25 cellular contexts compared by ENCODE assay signal in the genomic region with DNA sequence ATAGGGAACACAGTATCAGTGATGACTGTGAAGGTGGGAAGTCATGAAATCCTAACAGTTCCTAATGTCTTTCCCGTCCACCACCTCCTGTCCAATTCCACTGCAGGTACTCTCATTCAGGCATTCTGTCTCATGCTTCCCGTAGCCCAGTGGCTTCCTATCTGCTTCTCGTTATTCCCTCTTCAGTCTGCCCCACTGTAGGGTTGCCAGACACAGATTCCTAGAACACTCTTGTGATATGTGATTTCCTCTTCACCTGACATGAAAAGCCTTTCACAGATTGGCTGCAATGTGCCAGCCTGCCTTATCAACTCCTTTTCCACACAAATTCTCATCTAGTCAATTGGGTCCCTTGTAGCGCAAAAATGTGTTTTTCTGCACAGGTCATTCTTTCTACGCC.
"Had no signal": no experiment of that assay in that cellular context is flagged by ENCODE, and none has a peak within 500 bp of the region (broad histone marks: within the 10 kb centered on the region; RNA-seq: fewer than 3 reads in every experiment).

No MANE protein-coding gene starts in this region.

- H3K4me3 ChIP-seq: Peyer's patch had no signal

- H3K9ac ChIP-seq: KMS-11 had no signal

- H3K9me3 Mint-ChIP-seq: activated B cell treated with CpG ODN at 0.5 μM for 24 hours; activated CD4-positive, alpha-beta T cell treated with anti-CD3 and anti-CD28 coated beads, Interleukin-2, amount 10 ng/mL, durations not matched to agents 24 days and 14 days; activated naive CD4-positive, alpha-beta T cell treated with anti-CD3 and anti-CD28 coated beads, Interleukin-2, amount 10 ng/mL, durations not matched to agents 7 days and 5 days; activated naive CD8-positive, alpha-beta T cell treated with anti-CD3 and anti-CD28 coated beads for 36 hours; activated T-cell treated with anti-CD3 and anti-CD28 coated beads, Interleukin-2, amount 50 U/mL, for 4 hours; activated T-helper 2 cell treated with anti-CD3 and anti-CD28 coated beads, Interferon-gamma antibody, Interleukin-2, Interleukin-4, amounts not matched to agents 10 μg/mL and 5 μg/mL and 100 μg/mL, durations not matched to agents 14 hours and 24 hours and 36 hours had no signal

- H3K27ac Mint-ChIP-seq: activated B cell treated with CpG ODN at 0.5 μM for 24 hours; activated CD4-positive, alpha-beta T cell treated with anti-CD3 and anti-CD28 coated beads, Interleukin-2, amount 10 ng/mL, durations not matched to agents 24 days and 14 days; activated CD8-positive, alpha-beta memory T cell treated with anti-CD3 and anti-CD28 coated beads, Interleukin-2, amount 10 ng/mL, durations not matched to agents 7 days and 5 days; activated naive CD4-positive, alpha-beta T cell treated with anti-CD3 and anti-CD28 coated beads, Interleukin-2, amount 10 ng/mL, durations not matched to agents 7 days and 5 days; activated naive CD8-positive, alpha-beta T cell treated with anti-CD3 and anti-CD28 coated beads for 36 hours; activated T-helper 2 cell treated with anti-CD3 and anti-CD28 coated beads, Interferon-gamma antibody, Interleukin-2, Interleukin-4, amounts not matched to agents 10 μg/mL and 5 μg/mL and 100 μg/mL, durations not matched to agents 14 hours and 24 hours and 36 hours had no signal

- H3K4me2 ChIP-seq: KMS-11 had no signal

- ATAC-seq: activated CD8-positive, alpha-beta memory T cell treated with anti-CD3 and anti-CD28 coated beads, Interleukin-2, amount 10 ng/mL, durations not matched to agents 7 days and 5 days; activated T-cell treated with anti-CD3 and anti-CD28 coated beads, Interleukin-2, amount 50 U/mL, for 4 hours; T-helper 17 cell had no signal

- H3K4me1 ChIP-seq: Peyer's patch had no signal

- H3K9me3 ChIP-seq: Peyer's patch had no signal

- H3K4me1 Mint-ChIP-seq: activated B cell treated with CpG ODN at 0.5 μM for 24 hours; activated CD4-positive, alpha-beta T cell treated with anti-CD3 and anti-CD28 coated beads, Interleukin-2, amount 10 ng/mL, durations not matched to agents 24 days and 14 days; activated CD8-positive, alpha-beta memory T cell treated with anti-CD3 and anti-CD28 coated beads, Interleukin-2, amount 10 ng/mL, durations not matched to agents 7 days and 5 days; activated naive CD4-positive, alpha-beta T cell treated with anti-CD3 and anti-CD28 coated beads, Interleukin-2, amount 10 ng/mL, durations not matched to agents 7 days and 5 days; activated naive CD8-positive, alpha-beta T cell treated with anti-CD3 and anti-CD28 coated beads for 36 hours had no signal

- DNase-seq: activated B cell treated with CpG ODN at 0.5 μM for 24 hours; activated CD4-positive, alpha-beta T cell treated with anti-CD3 and anti-CD28 coated beads for 1 hour; activated CD4-positive, alpha-beta T cell treated with anti-CD3 and anti-CD28 coated beads, Interleukin-2, amount 10 ng/mL, durations not matched to agents 24 days and 14 days; activated CD4-positive, alpha-beta T cell treated with anti-CD3 and anti-CD28 coated beads, Interleukin-2, amount 50 U/mL, for 48 hours; activated CD8-positive, alpha-beta memory T cell treated with anti-CD3 and anti-CD28 coated beads, Interleukin-2, amount 10 ng/mL, durations not matched to agents 7 days and 5 days; activated gamma-delta T cell treated with Interleukin-2 at 50 U/mL for 16 hours; activated naive CD4-positive, alpha-beta T cell treated with anti-CD3 and anti-CD28 coated beads, Interleukin-2, amount 10 ng/mL, durations not matched to agents 7 days and 5 days; activated naive CD8-positive, alpha-beta T cell treated with anti-CD3 and anti-CD28 coated beads for 36 hours; activated T-cell treated with anti-CD3 and anti-CD28 coated beads, Interleukin-2, amount 50 U/mL, for 4 hours; brain microvascular endothelial cell; MM.1S; NCI-H1105 treated with DMSO at 0.1 percent for 48 hours; NCI-H1436 treated with DMSO at 0.1 percent for 48 hours; NCI-H187; NCI-H2081; NCI-H510A treated with DMSO at 0.1 percent for 48 hours; NCI-H69; NK-92 treated with Interleukin-12 subunit alpha and Interleukin-12 subunit beta, amount 100 ng/mL, for 24 hours; Peyer's patch; SHP77 treated with DMSO at 0.1 percent for 48 hours; T-helper 17 cell; T-helper 9 cell had no signal

- H3K4me3 Mint-ChIP-seq: activated B cell treated with CpG ODN at 0.5 μM for 24 hours; activated CD4-positive, alpha-beta T cell treated with anti-CD3 and anti-CD28 coated beads, Interleukin-2, amount 10 ng/mL, durations not matched to agents 24 days and 14 days; activated CD8-positive, alpha-beta memory T cell treated with anti-CD3 and anti-CD28 coated beads, Interleukin-2, amount 10 ng/mL, durations not matched to agents 7 days and 5 days; activated naive CD4-positive, alpha-beta T cell treated with anti-CD3 and anti-CD28 coated beads, Interleukin-2, amount 10 ng/mL, durations not matched to agents 7 days and 5 days; activated naive CD8-positive, alpha-beta T cell treated with anti-CD3 and anti-CD28 coated beads for 36 hours; activated T-cell treated with anti-CD3 and anti-CD28 coated beads, Interleukin-2, amount 50 U/mL, for 4 hours; T-helper 17 cell had no signal

- H3K27me3 ChIP-seq: brain microvascular endothelial cell, Peyer's patch had no signal

- H3K27ac ChIP-seq: brain microvascular endothelial cell, KMS-11, Peyer's patch, RWPE1 had no signal

- H3K27me3 Mint-ChIP-seq: activated B cell treated with CpG ODN at 0.5 μM for 24 hours; activated CD4-positive, alpha-beta T cell treated with anti-CD3 and anti-CD28 coated beads, Interleukin-2, amount 10 ng/mL, durations not matched to agents 24 days and 14 days; activated CD8-positive, alpha-beta memory T cell treated with anti-CD3 and anti-CD28 coated beads, Interleukin-2, amount 10 ng/mL, durations not matched to agents 7 days and 5 days; activated naive CD4-positive, alpha-beta T cell treated with anti-CD3 and anti-CD28 coated beads, Interleukin-2, amount 10 ng/mL, durations not matched to agents 7 days and 5 days; activated naive CD8-positive, alpha-beta T cell treated with anti-CD3 and anti-CD28 coated beads for 36 hours; T-helper 17 cell had no signal
